ENCODE assay signal across 11 cellular contexts in the genomic region with DNA sequence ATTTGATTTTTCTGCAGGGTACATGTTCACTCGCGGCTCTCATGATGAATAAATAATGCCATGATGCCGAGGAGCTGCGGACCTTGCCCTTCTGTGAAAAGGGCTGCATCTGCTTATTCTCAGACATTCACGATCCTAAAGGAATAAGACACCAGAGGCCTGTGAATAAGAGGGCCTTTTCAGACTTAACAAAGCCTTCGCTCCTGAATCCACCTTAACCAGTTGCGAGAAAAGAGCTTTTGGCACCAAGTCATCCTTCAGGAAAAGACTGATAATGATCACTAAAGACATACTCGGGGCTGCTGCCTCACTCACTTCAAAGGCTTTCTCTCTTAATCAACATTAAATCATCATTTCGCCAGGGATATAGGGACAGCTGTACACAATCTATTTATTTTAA.
DNase-seq lines count a peak whose midpoint lies in the region; ATAC-seq and TF ChIP-seq lines count a peak whose summit lies in the region.
"Had no signal": no experiment of that assay in that cellular context is flagged by ENCODE, and none has a peak within 500 bp of the region (broad histone marks: within the 10 kb centered on the region; RNA-seq: fewer than 3 reads in every experiment).

No MANE protein-coding gene starts in this region.

- POLR2A ChIA-PET in RWPE1 (lab: Yijun Ruan, JAX; ENCODE audit: low non-redundant PET), result interaction anchor here (0.6 kb wide), 1 partner anchor 55 kb away, joined by 3 read pairs; no protein-coding TSS in a partner anchor

- H3K4me1 ChIP-seq in muscle layer of duodenum (ENCODE audit: control insufficient read depth in 1 of 2, insufficient read depth in 2 of 2, low read length in 2 of 2) (peaks cover 0 to 13% of the 10 kb centered on the region in 2 donors), aorta (ENCODE audit: control insufficient read depth in 1 of 2, insufficient read depth in 2 of 2, low read length in 2 of 2) (no peaks in the 10 kb centered on the region)

- WGBS in aorta, 2 donors, result 27 to 34% methylated on average over 9 of the region's 9 CpGs

- H3K4me3 ChIP-seq in dorsolateral prefrontal cortex, result peak overlapping the region in 55 of 59 donors; percentile 6 to 63 (median 41)
- peak overlapping the region; percentile 49 to 52 for H3K4me3 ChIP-seq in muscle layer of duodenum (ENCODE audit: low read depth in 1 of 2, low read length in 2 of 2)
- peak overlapping the region; percentile 2 to 54 for H3K4me3 ChIP-seq in aorta (ENCODE audit: low read length in 2 of 2)
- H3K4me3 ChIP-seq: PC-9 had no signal

- intact Hi-C loops in dorsolateral prefrontal cortex (cut with DNase I), result no loop called here
- intact Hi-C loops in aorta (cut with DNase I), result no loop called here

- CTCF ChIA-PET in RWPE1 (lab: Yijun Ruan, JAX), result interaction anchor here (0.5 to 0.7 kb wide), 2 partner anchors 60 to 950 kb away, joined by 3 read pairs; no protein-coding TSS in a partner anchor

- H3K27me3 ChIP-seq in dorsolateral prefrontal cortex (peaks cover 0 to 10% (median 0%) of the 10 kb centered on the region in 45 donors), muscle layer of duodenum (ENCODE audit: low read depth, low read length) (no peaks in the 10 kb centered on the region), aorta (ENCODE audit: control insufficient read depth in 1 of 2, insufficient read depth in 2 of 2, low read length in 1 of 2) (no peaks in the 10 kb centered on the region)

- H3K27ac ChIP-seq in dorsolateral prefrontal cortex, result no peak overlapping the region
- peak overlapping the region; percentile 53 for H3K27ac ChIP-seq in muscle layer of duodenum (ENCODE audit: low read length)
- H3K27ac ChIP-seq in aorta (ENCODE audit: low read depth in 1 of 2, low read length in 2 of 2), result no peak overlapping the region
- H3K27ac ChIP-seq in RWPE1, result no peak overlapping the region
- H3K27ac ChIP-seq: PC-9 had no signal

- in situ Hi-C loops in GM13976 (cut with MboI; ENCODE audit: low sequenced_read_pairs, unreplicated experiment), result no loop called here

- no peaks in the 10 kb centered on the region for H3K36me3 ChIP-seq in muscle layer of duodenum (ENCODE audit: control insufficient read depth in 1 of 2, insufficient read depth in 2 of 2, low read length in 2 of 2)
- no peaks in the 10 kb centered on the region for H3K36me3 ChIP-seq in aorta (ENCODE audit: control insufficient read depth in 1 of 2, insufficient read depth in 2 of 2, low read length in 1 of 2)

- no peak for ATAC-seq in aorta (ENCODE audit: low FRiP score)

- H3K9me3 ChIP-seq in muscle layer of duodenum (ENCODE audit: control insufficient read depth in 1 of 2, low read length in 2 of 2) (no peaks in the 10 kb centered on the region), aorta (ENCODE audit: control insufficient read depth, low read length) (no peaks in the 10 kb centered on the region)

- DNase-seq in SHP77 (lab: John Stamatoyannopoulos, UW) (peak; percentile 32 to 50), SHP77 treated with DMSO at 0.1 percent for 48 hours (lab: John Stamatoyannopoulos, UW) (no peak), dorsolateral prefrontal cortex (no peak), aorta (no peak), GM13976 (ENCODE audit: low spot score) (no peak), RWPE1 (ENCODE audit: low spot score) (no peak)
- no peak for DNase-seq in activated CD4-positive, CD25-positive, alpha-beta regulatory T cell treated with anti-CD3 and anti-CD28 coated beads, Interleukin-2, amount 50 U/mL, for 72 hours
- DNase-seq: activated CD4-positive, alpha-beta T cell treated with anti-CD3 and anti-CD28 coated beads, Interleukin-2, amount 50 U/mL, for 4 hours; MM.1S; PC-9 had no signal

- TF ChIP-seq CTCF in dorsolateral prefrontal cortex (IDR thresholded peaks at IDR 0.05 in 54 of 56, conservative IDR thresholded peaks at IDR 0.05 in 2 of 56; ENCODE audit: low read depth in 1 of 56, partially characterized antibody in 56 of 56) (no peak), GM13976 (IDR thresholded peaks at IDR 0.05; ENCODE audit: borderline replicate concordance, control extremely low read depth, extremely low read depth, insufficient read depth, missing control alignments) (no peak), RWPE1 (conservative IDR thresholded peaks at IDR 0.05; ENCODE audit: low read depth) (no peak)

Comparison
In these comparisons a context has a peak if more than half of its experiments do, and no peak if none do; other contexts are left out.
1. DNase-seq: peak in SHP77 (2 of 2); none in SHP77 treated with DMSO at 0.1 percent for 48 hours (single experiment), dorsolateral prefrontal cortex (0 of 10), aorta (0 of 2), GM13976 (single experiment), RWPE1 (single experiment) and activated CD4-positive, CD25-positive, alpha-beta regulatory T cell treated with anti-CD3 and anti-CD28 coated beads, Interleukin-2, amount 50 U/mL, for 72 hours (single experiment).
2. Peak in every context shown above with its lines, with median percentiles within 50 percentile points of each other: H3K4me3 ChIP-seq.